Comparison of ENCODE assay signal across 31 cellular contexts in genomic region chr10:114643158-114643557, GRCh38.
"Had no signal": no experiment of that assay in that cellular context is flagged by ENCODE, and none has a peak within 500 bp of the region (broad histone marks: within the 10 kb centered on the region; RNA-seq: fewer than 3 reads in every experiment).

No MANE protein-coding gene starts in this region.

- H3K9me3 Mint-ChIP-seq: activated B cell treated with CpG ODN at 0.5 μM for 24 hours; activated CD8-positive, alpha-beta T cell treated with anti-CD3 and anti-CD28 coated beads for 36 hours; activated naive CD4-positive, alpha-beta T cell treated with anti-CD3 and anti-CD28 coated beads for 36 hours; activated naive CD4-positive, alpha-beta T cell treated with anti-CD3 and anti-CD28 coated beads, Interleukin-2, amount 50 U/mL, for 24 hours; activated naive CD8-positive, alpha-beta T cell treated with anti-CD3 and anti-CD28 coated beads for 36 hours; activated naive CD8-positive, alpha-beta T cell treated with anti-CD3 and anti-CD28 coated beads, Interleukin-2, amount 50 U/mL, for 24 hours; activated T-cell treated with anti-CD3 and anti-CD28 coated beads, Interleukin-2, amount 50 U/mL, for 4 hours; activated T-helper 17 cell treated with anti-CD3 and anti-CD28 coated beads, Interleukin-2, amount 50 U/mL, for 72 hours; endodermal cell; T-helper 2 cell treated with Interferon-gamma antibody and Interleukin-4, amounts not matched to agents 5 μg/mL and 100 μg/mL, for 36 hours had no signal

- DNase-seq: activated B cell treated with CpG ODN at 0.5 μM for 24 hours; activated CD4-positive, alpha-beta T cell treated with anti-CD3 and anti-CD28 coated beads for 48 hours; activated CD4-positive, alpha-beta T cell treated with anti-CD3 and anti-CD28 coated beads, Interleukin-2, amount 50 U/mL, for 1 hour; activated CD4-positive, alpha-beta T cell treated with anti-CD3 and anti-CD28 coated beads, Interleukin-2, amount 50 U/mL, for 48 hours; activated CD8-positive, alpha-beta memory T cell treated with anti-CD3 and anti-CD28 coated beads for 24 hours; activated CD8-positive, alpha-beta T cell treated with anti-CD3 and anti-CD28 coated beads for 36 hours; activated effector memory CD4-positive, alpha-beta T cell treated with Interleukin-2 at 50 U/mL for 16 hours; activated naive CD4-positive, alpha-beta T cell treated with anti-CD3 and anti-CD28 coated beads for 36 hours; activated naive CD8-positive, alpha-beta T cell treated with anti-CD3 and anti-CD28 coated beads for 36 hours; activated naive CD8-positive, alpha-beta T cell treated with anti-CD3 and anti-CD28 coated beads, Interleukin-2, amount 50 U/mL, for 24 hours; activated T-cell treated with anti-CD3 and anti-CD28 coated beads, Interleukin-2, amount 50 U/mL, for 4 hours; adrenal gland; amygdala; aorta; caudate nucleus; effector CD8-positive, alpha-beta T cell; endodermal cell; foreskin fibroblast; head of caudate nucleus; T-helper 1 cell; T-helper 17 cell; T1000; WERI-Rb-1 had no signal

- H3K27me3 Mint-ChIP-seq: activated CD8-positive, alpha-beta T cell treated with anti-CD3 and anti-CD28 coated beads for 36 hours; activated naive CD4-positive, alpha-beta T cell treated with anti-CD3 and anti-CD28 coated beads, Interleukin-2, amount 50 U/mL, for 24 hours; activated naive CD8-positive, alpha-beta T cell treated with anti-CD3 and anti-CD28 coated beads for 36 hours; activated naive CD8-positive, alpha-beta T cell treated with anti-CD3 and anti-CD28 coated beads, Interleukin-2, amount 50 U/mL, for 24 hours; activated T-helper 17 cell treated with anti-CD3 and anti-CD28 coated beads, Interleukin-2, amount 50 U/mL, for 72 hours; T-helper 17 cell had no signal

- H3K4me3 ChIP-seq: adrenal gland, body of pancreas had no signal

- H3K36me3 ChIP-seq: adrenal gland, WERI-Rb-1 had no signal

- H3K4me1 Mint-ChIP-seq: activated naive CD4-positive, alpha-beta T cell treated with anti-CD3 and anti-CD28 coated beads, Interleukin-2, amount 50 U/mL, for 24 hours; activated naive CD8-positive, alpha-beta T cell treated with anti-CD3 and anti-CD28 coated beads, Interleukin-2, amount 50 U/mL, for 24 hours; activated T-helper 17 cell treated with anti-CD3 and anti-CD28 coated beads, Interleukin-2, amount 50 U/mL, for 72 hours; T-helper 17 cell had no signal

- H3K9me3 ChIP-seq: adrenal gland, body of pancreas had no signal

- H3K27me3 ChIP-seq: adrenal gland, body of pancreas had no signal

- H3K4me3 Mint-ChIP-seq: activated B cell treated with CpG ODN at 0.5 μM for 24 hours; activated CD8-positive, alpha-beta T cell treated with anti-CD3 and anti-CD28 coated beads for 36 hours; activated naive CD4-positive, alpha-beta T cell treated with anti-CD3 and anti-CD28 coated beads for 36 hours; activated naive CD4-positive, alpha-beta T cell treated with anti-CD3 and anti-CD28 coated beads, Interleukin-2, amount 50 U/mL, for 24 hours; activated naive CD8-positive, alpha-beta T cell treated with anti-CD3 and anti-CD28 coated beads for 36 hours; activated naive CD8-positive, alpha-beta T cell treated with anti-CD3 and anti-CD28 coated beads, Interleukin-2, amount 50 U/mL, for 24 hours; activated T-cell treated with anti-CD3 and anti-CD28 coated beads, Interleukin-2, amount 50 U/mL, for 4 hours; activated T-helper 17 cell treated with anti-CD3 and anti-CD28 coated beads, Interleukin-2, amount 50 U/mL, for 72 hours; endodermal cell; T-helper 17 cell; T-helper 2 cell treated with Interferon-gamma antibody and Interleukin-4, amounts not matched to agents 5 μg/mL and 100 μg/mL, for 36 hours had no signal

- FAIRE-seq: colon, frontal cortex had no signal

- H3K27ac ChIP-seq: WERI-Rb-1 had no signal

- ATAC-seq: activated CD4-positive, CD25-positive, alpha-beta regulatory T cell treated with anti-CD3 and anti-CD28 coated beads, Interleukin-2, amount 50 U/mL, for 24 hours; activated CD8-positive, alpha-beta T cell treated with anti-CD3 and anti-CD28 coated beads for 36 hours; activated naive CD8-positive, alpha-beta T cell treated with anti-CD3 and anti-CD28 coated beads, Interleukin-2, amount 50 U/mL, for 24 hours; activated T-cell treated with anti-CD3 and anti-CD28 coated beads, Interleukin-2, amount 50 U/mL, for 4 hours; activated T-helper 17 cell treated with anti-CD3 and anti-CD28 coated beads, Interleukin-2, amount 50 U/mL, for 72 hours; esophagus mucosa; T-helper 17 cell had no signal

- H3K27ac Mint-ChIP-seq: activated B cell treated with CpG ODN at 0.5 μM for 24 hours; activated CD8-positive, alpha-beta T cell treated with anti-CD3 and anti-CD28 coated beads for 36 hours; activated naive CD4-positive, alpha-beta T cell treated with anti-CD3 and anti-CD28 coated beads for 36 hours; activated naive CD4-positive, alpha-beta T cell treated with anti-CD3 and anti-CD28 coated beads, Interleukin-2, amount 50 U/mL, for 24 hours; activated naive CD8-positive, alpha-beta T cell treated with anti-CD3 and anti-CD28 coated beads for 36 hours; activated naive CD8-positive, alpha-beta T cell treated with anti-CD3 and anti-CD28 coated beads, Interleukin-2, amount 50 U/mL, for 24 hours; activated T-helper 17 cell treated with anti-CD3 and anti-CD28 coated beads, Interleukin-2, amount 50 U/mL, for 72 hours; endodermal cell; T-helper 17 cell; T-helper 2 cell treated with Interferon-gamma antibody and Interleukin-4, amounts not matched to agents 5 μg/mL and 100 μg/mL, for 36 hours had no signal

- H3K36me3 Mint-ChIP-seq: activated naive CD4-positive, alpha-beta T cell treated with anti-CD3 and anti-CD28 coated beads, Interleukin-2, amount 50 U/mL, for 24 hours; activated naive CD8-positive, alpha-beta T cell treated with anti-CD3 and anti-CD28 coated beads for 36 hours had no signal
